In genomic region chr7:114051871-114052324, GRCh38 we compare ENCODE assay signal across 10 cellular contexts.
A peak's percentile ranks its signal among the peaks of the same experiment; 100 is the strongest.
DNase-seq lines count a peak whose midpoint lies in the region; ATAC-seq and TF ChIP-seq lines count a peak whose summit lies in the region.
"Had no signal": no experiment of that assay in that cellular context is flagged by ENCODE, and none has a peak within 500 bp of the region (broad histone marks: within the 10 kb centered on the region; RNA-seq: fewer than 3 reads in every experiment).

No MANE protein-coding gene starts in this region.

- TF ChIP-seq CTCF in GM10266 (IDR thresholded peaks at IDR 0.05; ENCODE audit: control insufficient read depth, insufficient read depth, low read depth, missing control alignments) = no peak
- TF ChIP-seq CTCF in WTC11 (IDR thresholded peaks at IDR 0.05) = no peak

- no peaks in the 10 kb centered on the region for H3K36me3 Mint-ChIP-seq in WTC11

- CTCF ChIA-PET in WTC11 (lab: Charles Lee) = no interaction called here

- DNase-seq in GM10266 (ENCODE audit: extremely low spot score) (peak; percentile 19), SIG-M5 (lab: John Stamatoyannopoulos, UW) (peak; percentile 88), WTC11 (ENCODE audit: low spot score) (no peak), NCI-H2081 (lab: John Stamatoyannopoulos, UW) (no peak), NCI-H2029 (lab: John Stamatoyannopoulos, UW) (no peak)
- DNase-seq in activated CD4-positive, alpha-beta T cell treated with anti-CD3 and anti-CD28 coated beads, Interleukin-2, amount 50 U/mL, for 4 hours = no peak
- DNase-seq: NCI-H1694 had no signal

- no peak overlapping the region for H3K4me3 Mint-ChIP-seq in WTC11
- H3K4me3 Mint-ChIP-seq: neural crest cell had no signal

- peaks cover 14% of the 10 kb centered on the region for H3K9me3 Mint-ChIP-seq in WTC11

- POLR2A ChIA-PET in WTC11 (lab: Charles Lee) = no interaction called here

- H3K27ac Mint-ChIP-seq in WTC11 = no peak overlapping the region

- H3K4me1 Mint-ChIP-seq in WTC11 = peaks cover 5% of the 10 kb centered on the region; the same call in 1 of the 2 replicates
- H3K4me1 Mint-ChIP-seq: neural crest cell had no signal

- no peaks in the 10 kb centered on the region for H3K27me3 Mint-ChIP-seq in WTC11 (ENCODE audit: low read depth)

- ATAC-seq in GM21390 (IDR thresholded peaks at IDR 0.05; ENCODE audit: unreplicated experiment) (peak; percentile 87), HG03139 (IDR thresholded peaks at IDR 0.05; ENCODE audit: unreplicated experiment) (peak; percentile 89), WTC11 (no peak)

TF ChIP-seq in WTC11, 78 proteins besides CTCF, POLR2A, EP300 and RAD21:
- TF ChIP-seq ERG (CRISPR knock-in tag; IDR thresholded peaks at IDR 0.05) (no peak), ZNF671 (CRISPR knock-in tag; IDR thresholded peaks at IDR 0.05) (no peak), NFATC4 (CRISPR knock-in tag; IDR thresholded peaks at IDR 0.05) (no peak), ZNF121 (CRISPR knock-in tag; IDR thresholded peaks at IDR 0.05) (no peak), JUN (CRISPR knock-in tag; IDR thresholded peaks at IDR 0.05) (no peak), ZNF532 (CRISPR knock-in tag; IDR thresholded peaks at IDR 0.05; ENCODE audit: borderline replicate concordance) (no peak), AFF4 (CRISPR knock-in tag; IDR thresholded peaks at IDR 0.05; ENCODE audit: borderline replicate concordance) (no peak)
TF ChIP-seq in WTC11: peak in this region for 0.

Comparison
In these comparisons a context has a peak if more than half of its experiments do, and no peak if none do; other contexts are left out.
1. DNase-seq: peak in GM10266 (single experiment) and SIG-M5 (single experiment); none in WTC11 (single experiment), NCI-H2081 (0 of 2), NCI-H2029 (single experiment) and activated CD4-positive, alpha-beta T cell treated with anti-CD3 and anti-CD28 coated beads, Interleukin-2, amount 50 U/mL, for 4 hours (0 of 2).